Comparison of ENCODE assay signal across 25 cellular contexts in genomic region chr2:102603904-102604303, GRCh38. TPM values are rescaled to one million over a fixed set of nuclear protein-coding genes. Genes with fewer than 3 reads are reported as not detected.
A peak's percentile ranks its signal among the peaks of the same experiment; 100 is the strongest.
DNase-seq lines count a peak whose midpoint lies in the region; ATAC-seq, FAIRE-seq and TF ChIP-seq lines count a peak whose summit lies in the region.
"Had no signal": no experiment of that assay in that cellular context is flagged by ENCODE, and none has a peak within 500 bp of the region (broad histone marks: within the 10 kb centered on the region; RNA-seq: fewer than 3 reads in every experiment).

No MANE protein-coding gene starts in this region.

- H3K4me2 ChIP-seq in GM12878 (ENCODE audit: control insufficient read depth, insufficient read depth) = no peak overlapping the region
- H3K4me2 ChIP-seq in trophoblast cell (ENCODE audit: low read length) = no peak overlapping the region

- POLR2A ChIA-PET in Caco-2 (lab: Charles Lee) (no interaction called here), GM12878 (lab: Charles Lee) (no interaction called here)

- H3K23ac ChIP-seq in trophoblast cell (ENCODE audit: low read length) = no peak overlapping the region

- peaks cover 11% of the 10 kb centered on the region for H3K9me3 Mint-ChIP-seq in Caco-2 (ENCODE audit: unreplicated experiment)
- H3K9me3 Mint-ChIP-seq: activated naive CD8-positive, alpha-beta T cell treated with anti-CD3 and anti-CD28 coated beads for 36 hours; nephron; T-cell had no signal

- no peak for TF ChIP-seq RAD21 in GM12878 (IDR thresholded peaks at IDR 0.05; ENCODE audit: insufficient read depth, low read depth, low read length)

- peak overlapping the region; percentile 1 for H3K27ac Mint-ChIP-seq in Caco-2 (ENCODE audit: unreplicated experiment)
- H3K27ac Mint-ChIP-seq: activated CD8-positive, alpha-beta T cell treated with anti-CD3 and anti-CD28 coated beads, Interleukin-2, amount 10 ng/mL, durations not matched to agents 7 days and 5 days; activated naive CD8-positive, alpha-beta T cell treated with anti-CD3 and anti-CD28 coated beads for 36 hours; CD4-positive, alpha-beta memory T cell; memory B cell; T-cell had no signal

- H2AFZ ChIP-seq in GM12878 (ENCODE audit: control insufficient read depth, low read depth, low read length) (no peak overlapping the region), trophoblast cell (ENCODE audit: insufficient read depth, low read length, poor library complexity) (no peak overlapping the region)

- no peak overlapping the region for H2BK5ac ChIP-seq in trophoblast cell (ENCODE audit: low read depth, low read length, poor library complexity)

- no peak for TF ChIP-seq POLR2A in GM12878 (IDR thresholded peaks at IDR 0.05; ENCODE audit: low read depth, low read length)
- TF ChIP-seq POLR2A in erythroblast (IDR thresholded peaks at IDR 0.05; ENCODE audit: low read length) = no peak

- CTCF ChIA-PET in Caco-2 (lab: Charles Lee) = interaction anchor here (1.8 kb wide), 2 partner anchors 12 to 18 kb away, joined by 7 to 9 read pairs; no protein-coding TSS in a partner anchor
- CTCF ChIA-PET in GM12878 (lab: Yijun Ruan, JAX) = interaction anchor here (0.9 to 2.4 kb wide), 3 partner anchors 11 to 131 kb away, joined by 3 to 15 read pairs (median 6); partner anchors contain the start of gene SLC9A4

- H3K9ac ChIP-seq in GM12878 (ENCODE audit: control insufficient read depth, insufficient read depth, low read length) = no peak overlapping the region
- H3K9ac ChIP-seq in trophoblast cell (ENCODE audit: low read length) = no peak overlapping the region

- FAIRE-seq in GM12878 (lab: Jason Lieb, UNC) = no peak
- FAIRE-seq: endothelial cell of umbilical vein, HepG2, urothelium cell line had no signal

- no peaks in the 10 kb centered on the region for H4K20me1 ChIP-seq in GM12878 (ENCODE audit: control insufficient read depth, insufficient read depth)

- H4K91ac ChIP-seq in trophoblast cell (ENCODE audit: low read depth, low read length) = no peak overlapping the region

- H2BK120ac ChIP-seq in trophoblast cell (ENCODE audit: insufficient read depth, low read length, poor library complexity) = no peak overlapping the region

- H2BK12ac ChIP-seq in trophoblast cell (ENCODE audit: low read length) = no peak overlapping the region

- BruUV-seq in Caco-2 (replicated peaks; lab: Mats Ljungman, UMichigan) (no TSS peak), GM12878 (replicated peaks; lab: Mats Ljungman, UMichigan) (no TSS peak)

- in situ Hi-C loops in GM12878 (cut with MboI) = no loop called here

- H3K36me3 Mint-ChIP-seq in Caco-2 (ENCODE audit: insufficient read depth, unreplicated experiment) = no peaks in the 10 kb centered on the region
- H3K36me3 Mint-ChIP-seq: activated naive CD8-positive, alpha-beta T cell treated with anti-CD3 and anti-CD28 coated beads for 36 hours; CD4-positive, alpha-beta memory T cell; T-cell had no signal

- WGBS in GM12878 (ENCODE audit: insufficient coverage, insufficient replicate concordance, low lambda C conversion rate, missing lambda C conversion rate) = 16% methylated on average over 4 of the region's 4 CpGs
- WGBS in trophoblast cell (ENCODE audit: extremely low coverage, insufficient coverage, insufficient read length) = no CpG with 5 or more reads among the region's 4 CpGs

- no peak for TF ChIP-seq EP300 in GM12878 (IDR thresholded peaks at IDR 0.05; ENCODE audit: borderline replicate concordance in 1 of 2, control insufficient read depth in 1 of 2, low read depth in 2 of 2, low read length in 2 of 2)

- H3K4me3 ChIP-seq in Caco-2 (ENCODE audit: low read depth, low read length) (no peak overlapping the region), GM12878 (no peak overlapping the region), trophoblast cell (ENCODE audit: low read depth, low read length) (no peak overlapping the region)
- H3K4me3 ChIP-seq: body of pancreas, colonic mucosa had no signal

- H3K4me1 ChIP-seq in Caco-2 = peaks cover 40% of the 10 kb centered on the region
- no peaks in the 10 kb centered on the region for H3K4me1 ChIP-seq in GM12878 (ENCODE audit: control insufficient read depth, insufficient read depth, low read length)
- H3K4me1 ChIP-seq in trophoblast cell (ENCODE audit: control insufficient read depth in 1 of 2, insufficient read depth in 2 of 2, low read length in 2 of 2) = peaks cover 0 to 2% of the 10 kb centered on the region in 2 experiments
- H3K4me1 ChIP-seq: body of pancreas, colonic mucosa had no signal

- H3K14ac ChIP-seq in trophoblast cell (ENCODE audit: low read length) = no peak overlapping the region

- no peak overlapping the region for H2AK5ac ChIP-seq in trophoblast cell (ENCODE audit: low read length)

- H3K36me3 ChIP-seq in Caco-2 (ENCODE audit: control insufficient read depth, insufficient read depth, low read length) = no peaks in the 10 kb centered on the region; the same call in 1 of the 2 replicates
- H3K36me3 ChIP-seq in GM12878 (ENCODE audit: control insufficient read depth in 2 of 2, insufficient read depth in 2 of 2, low read length in 1 of 2) = no peaks in the 10 kb centered on the region
- H3K36me3 ChIP-seq in trophoblast cell (ENCODE audit: control insufficient read depth in 1 of 2, insufficient read depth in 2 of 2, low read length in 2 of 2) = no peaks in the 10 kb centered on the region
- H3K36me3 ChIP-seq: colonic mucosa had no signal

- no peaks in the 10 kb centered on the region for H3K9me3 ChIP-seq in Caco-2
- H3K9me3 ChIP-seq in GM12878 (replicated peaks; ENCODE audit: control insufficient read depth, insufficient read depth, low read length) = no peaks in the 10 kb centered on the region
- no peaks in the 10 kb centered on the region for H3K9me3 ChIP-seq in trophoblast cell (ENCODE audit: insufficient read depth, low read depth, low read length)
- H3K9me3 ChIP-seq: body of pancreas, colonic mucosa had no signal

- intact Hi-C loops in Caco-2 (cut with micrococcal nuclease; ENCODE audit: unreplicated experiment) = loop anchor here (1.0 to 2.0 kb wide), 2 partner anchors 11 to 15 kb away; partner anchors contain the start of gene SLC9A2
- intact Hi-C loops in GM12878 (cut with micrococcal nuclease; ENCODE audit: unreplicated experiment) = no loop called here

- no peak overlapping the region for H4K12ac ChIP-seq in trophoblast cell (ENCODE audit: low read depth, low read length)

- H3K18ac ChIP-seq in trophoblast cell (ENCODE audit: low read length) = no peak overlapping the region

- no peaks in the 10 kb centered on the region for H3K27me3 Mint-ChIP-seq in Caco-2 (ENCODE audit: insufficient read depth, unreplicated experiment)

- no peak overlapping the region for H4K8ac ChIP-seq in trophoblast cell (ENCODE audit: low read depth, low read length)

- peak; percentile 48 to 70 for DNase-seq in Caco-2
- peak; percentile 86 for DNase-seq in NCI-H510A treated with DMSO at 0.1 percent for 48 hours (lab: John Stamatoyannopoulos, UW)
- no peak for DNase-seq in GM12878 (ENCODE audit: low read depth, low spot score)
- DNase-seq in trophoblast cell = peak; percentile 37 to 82
- no peak for DNase-seq in activated CD4-positive, CD25-positive, alpha-beta regulatory T cell (lab: John Stamatoyannopoulos, UW)
- DNase-seq in activated CD8-positive, alpha-beta memory T cell treated with anti-CD3 and anti-CD28 coated beads, Interleukin-2, amount 50 U/mL, for 48 hours = no peak
- no peak for DNase-seq in SW480 (ENCODE audit: low spot score)
- no peak for DNase-seq in erythroblast (lab: John Stamatoyannopoulos, UW)
- DNase-seq: activated CD8-positive, alpha-beta T cell treated with anti-CD3 and anti-CD28 coated beads, Interleukin-2, amount 10 ng/mL, durations not matched to agents 7 days and 5 days; activated naive CD8-positive, alpha-beta T cell treated with anti-CD3 and anti-CD28 coated beads for 36 hours; CD4-positive, alpha-beta memory T cell; colonic mucosa; NCI-H1048; NCI-H2107; NCI-H748 treated with DMSO at 0.1 percent for 48 hours; stimulated activated naive CD8-positive, alpha-beta T cell treated with anti-CD3 and anti-CD28 coated beads, Interleukin-15, Interleukin-2, amounts not matched to agents 100 U/mL and 50 U/mL, for 24 hours; T-cell had no signal

- H3K79me2 ChIP-seq in GM12878 (ENCODE audit: control insufficient read depth, insufficient read depth, low read length) (no peaks in the 10 kb centered on the region), trophoblast cell (ENCODE audit: control insufficient read depth, insufficient read depth, low read length, poor library complexity) (no peaks in the 10 kb centered on the region)

- RAD21 ChIA-PET in GM12878 (lab: Charles Lee; ENCODE audit: unreplicated experiment) = no interaction called here

- H3K27ac ChIP-seq in GM12878 (ENCODE audit: control insufficient read depth, insufficient read depth) (no peak overlapping the region), trophoblast cell (ENCODE audit: low read depth, low read length) (no peak overlapping the region)
- H3K27ac ChIP-seq: body of pancreas, colonic mucosa, RWPE1 had no signal

- TF ChIP-seq CTCF in Caco-2 (IDR thresholded peaks at IDR 0.05; ENCODE audit: insufficient read depth in 1 of 2, low read depth in 1 of 2, low read length in 1 of 2, severe bottlenecking in 1 of 2, unreplicated experiment in 1 of 2) (no peak), GM12878 (IDR thresholded peaks at IDR 0.05 in 2 of 3, conservative IDR thresholded peaks at IDR 0.05 in 1 of 3; ENCODE audit: control insufficient read depth in 2 of 3, extremely low read depth in 1 of 3, insufficient read depth in 1 of 3, low read depth in 3 of 3, low read length in 3 of 3) (no peak)

- peaks cover 9% of the 10 kb centered on the region for H3K4me1 Mint-ChIP-seq in Caco-2 (ENCODE audit: low read depth, unreplicated experiment)
- H3K4me1 Mint-ChIP-seq: activated naive CD8-positive, alpha-beta T cell treated with anti-CD3 and anti-CD28 coated beads for 36 hours; CD4-positive, alpha-beta memory T cell; memory B cell; T-cell had no signal

- SMC1A ChIA-PET in GM12878 (lab: Charles Lee; ENCODE audit: uncharacterized antibody, unreplicated experiment) = interaction anchor here (0.7 to 1.0 kb wide), 2 partner anchors 99 to 112 kb away, joined by 3 to 4 read pairs; no protein-coding TSS in a partner anchor

- no peak overlapping the region for H3K4me3 Mint-ChIP-seq in Caco-2 (ENCODE audit: unreplicated experiment)
- H3K4me3 Mint-ChIP-seq: activated CD8-positive, alpha-beta T cell treated with anti-CD3 and anti-CD28 coated beads, Interleukin-2, amount 10 ng/mL, durations not matched to agents 7 days and 5 days; activated naive CD8-positive, alpha-beta T cell treated with anti-CD3 and anti-CD28 coated beads for 36 hours; CD4-positive, alpha-beta memory T cell; memory B cell; nephron; T-cell had no signal

- H3K27me3 ChIP-seq in Caco-2 (replicated peaks; ENCODE audit: control insufficient read depth, insufficient read depth, low read length) (no peaks in the 10 kb centered on the region), GM12878 (replicated peaks in 1 of 2; ENCODE audit: control insufficient read depth in 2 of 2, insufficient read depth in 2 of 2, low read length in 1 of 2) (no peaks in the 10 kb centered on the region), trophoblast cell (ENCODE audit: insufficient read depth, low read length) (no peaks in the 10 kb centered on the region)
- H3K27me3 ChIP-seq: colonic mucosa had no signal

- ATAC-seq in GM12878 = no peak
- ATAC-seq: activated CD8-positive, alpha-beta T cell treated with anti-CD3 and anti-CD28 coated beads, Interleukin-2, amount 10 ng/mL, durations not matched to agents 7 days and 5 days; body of pancreas; HCT116; HepG2; stimulated activated naive CD8-positive, alpha-beta T cell treated with anti-CD3 and anti-CD28 coated beads, Interleukin-15, Interleukin-2, amounts not matched to agents 100 U/mL and 50 U/mL, for 24 hours; T-cell had no signal

- H3K4ac ChIP-seq in trophoblast cell (ENCODE audit: low read depth, low read length) = no peak overlapping the region

- H3K79me1 ChIP-seq in trophoblast cell (ENCODE audit: low read length) = no peaks in the 10 kb centered on the region

RNA-seq across cellular contexts. Expression of gene SLC9A2, which starts 15.4 kb away (rescaled TPM):
- total RNA-seq in Caco-2 (2022) (10.5 and 14.4 TPM in 2 replicates), GM12878 (2014; rRNA removed) (0.85 and 0.87 TPM in 2 replicates), GM12878 (2014; rRNA removed; fragmentation: Illumina TruSeq; extraction: Trizol) (0.76 and 1.2 TPM in 2 replicates), GM12878 (2021) (0.80 and 1.2 TPM in 2 replicates)
- total RNA-seq in GM12878 (2013; cell fraction: nucleolus; rRNA removed) = 0.73 and 2.1 TPM in 2 replicates
- polyA plus RNA-seq in GM12878 (2011; ENCODE audit: low read depth) = 0.08 TPM
- polyA plus RNA-seq in GM12878 (2011; rRNA removed) (0.81 and 0.99 TPM in 2 replicates), GM12878 (2014; fragmentation: Illumina TruSeq; extraction: Trizol) (1.00 and 1.2 TPM in 2 replicates), GM12878 (2014; fragmentation: Nextera tagmentation; extraction: Ambion mirVana) (under 1 TPM; 0.13 to 0.26 TPM), GM12878 (2014; rRNA removed) (1.2 and 2.0 TPM in 2 replicates), GM12878 (2016; fragmentation: Nextera tagmentation; extraction: Ambion mirVana) (under 1 TPM; 0.29 to 0.70 TPM)
- polyA plus RNA-seq in GM12878 (2011; cell fraction: cytosol; rRNA removed) = 0.35 and 0.36 TPM in 2 replicates
- polyA plus RNA-seq in GM12878 (2011; cell fraction: nucleus; rRNA removed) = 0.88 and 1.4 TPM in 2 replicates
- polyA plus RNA-seq in GM12878 (2012) = 0.13 and 0.15 TPM in 2 replicates
- 0.67 and 1.1 TPM in 2 replicates for polyA minus RNA-seq in GM12878 (2011; rRNA and poly(A)+ RNA removed)
- 0.31 and 0.40 TPM in 2 replicates for polyA minus RNA-seq in GM12878 (2011; cell fraction: cytosol; rRNA and poly(A)+ RNA removed)
- 0.85 and 2.1 TPM in 2 replicates for polyA minus RNA-seq in GM12878 (2011; cell fraction: nucleus; rRNA and poly(A)+ RNA removed)
- polyA plus RNA-seq in trophoblast cell (2013) = 1.3 and 1.6 TPM in 2 replicates
- total RNA-seq: activated CD8-positive, alpha-beta T cell treated with anti-CD3 and anti-CD28 coated beads, Interleukin-2, amount 10 ng/mL, durations not matched to agents 7 days and 5 days; CD4-positive, alpha-beta memory T cell; endothelial cell of umbilical vein; T-cell had no signal
- polyA plus RNA-seq: CD4-positive, alpha-beta memory T cell; HepG2 had no signal

Comparison
In these comparisons a context has a peak if more than half of its experiments do, and no peak if none do; other contexts are left out.
1. DNase-seq: peak in Caco-2 (2 of 2), NCI-H510A treated with DMSO at 0.1 percent for 48 hours (single experiment) and trophoblast cell (2 of 2); none in GM12878 (single experiment), activated CD4-positive, CD25-positive, alpha-beta regulatory T cell (0 of 4), activated CD8-positive, alpha-beta memory T cell treated with anti-CD3 and anti-CD28 coated beads, Interleukin-2, amount 50 U/mL, for 48 hours (single experiment), SW480 (single experiment) and erythroblast (0 of 2).